ENCODE assay signal across 7 cellular contexts in the genomic region with DNA sequence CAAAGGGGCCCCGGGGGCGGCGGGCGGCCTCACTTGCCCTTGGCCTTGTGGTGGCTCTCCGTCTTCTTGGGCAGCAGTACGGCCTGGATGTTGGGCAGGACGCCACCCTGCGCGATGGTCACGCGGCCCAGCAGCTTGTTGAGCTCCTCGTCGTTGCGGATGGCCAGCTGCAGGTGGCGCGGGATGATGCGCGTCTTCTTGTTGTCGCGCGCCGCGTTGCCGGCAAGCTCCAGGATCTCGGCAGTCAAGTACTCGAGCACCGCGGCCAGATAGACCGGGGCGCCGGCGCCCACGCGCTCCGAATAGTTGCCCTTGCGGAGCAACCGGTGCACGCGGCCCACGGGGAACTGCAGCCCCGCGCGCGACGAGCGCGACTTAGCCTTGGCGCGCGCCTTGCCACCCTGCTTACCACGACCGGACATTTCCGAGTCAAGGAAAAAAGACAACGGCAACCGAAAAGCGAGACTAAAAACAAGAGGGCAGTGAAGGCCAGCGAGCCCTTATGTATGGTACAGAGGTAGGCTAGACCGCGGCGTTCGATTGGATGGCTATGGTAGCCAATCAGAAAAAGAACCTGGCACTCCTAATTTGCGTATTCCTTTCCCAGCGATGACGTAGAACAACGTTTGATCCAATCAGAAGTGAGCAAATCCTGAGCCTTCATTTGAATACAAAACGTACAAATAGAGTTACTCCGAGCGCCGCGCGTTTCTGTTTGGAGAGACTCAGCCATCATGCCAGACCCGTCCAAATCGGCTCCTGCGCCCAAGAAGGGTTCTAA. TPM values are rescaled to one million over a fixed set of nuclear protein-coding genes. Genes with fewer than 3 reads are reported as not detected.
DNase-seq lines count a peak whose midpoint lies in the region; ATAC-seq and TF ChIP-seq lines count a peak whose summit lies in the region.

No MANE protein-coding gene starts in this region.

- H3K9me3 ChIP-seq in WERI-Rb-1 (ENCODE audit: severe bottlenecking) (no peaks in the 10 kb centered on the region), mammary epithelial cell (replicated peaks; ENCODE audit: insufficient read depth, low read length) (no peaks in the 10 kb centered on the region), smooth muscle cell (replicated peaks; ENCODE audit: low read depth) (no peaks in the 10 kb centered on the region)

- in situ Hi-C loops in mammary epithelial cell (cut with MboI; ENCODE audit: low sequenced_read_pairs in 2 of 2), result loop anchor here in 1 of 2 donors (10.0 kb wide), 2 partner anchors 53 to 323 kb away; partner anchors contain the start of gene TRIM11

- H3K9ac ChIP-seq in mammary epithelial cell (ENCODE audit: insufficient read depth, low read length), result peak overlapping the region; percentile 71
- peak overlapping the region; percentile 30 for H3K9ac ChIP-seq in smooth muscle cell (ENCODE audit: low read depth)

- ATAC-seq in GM18508 (IDR thresholded peaks at IDR 0.05; ENCODE audit: insufficient read depth, unreplicated experiment), result peak; percentile 88
- ATAC-seq in HG02973 (IDR thresholded peaks at IDR 0.05; ENCODE audit: unreplicated experiment), result peak; percentile 78

- H3K36me3 ChIP-seq in WERI-Rb-1 (no peaks in the 10 kb centered on the region), mammary epithelial cell (ENCODE audit: insufficient read depth, low read length) (no peaks in the 10 kb centered on the region), smooth muscle cell (ENCODE audit: low read depth) (no peaks in the 10 kb centered on the region)

- peak overlapping the region; percentile 97 for H2AFZ ChIP-seq in mammary epithelial cell (ENCODE audit: low read depth, low read length)
- H2AFZ ChIP-seq in smooth muscle cell (ENCODE audit: low read depth), result peak overlapping the region; percentile 81

- TF ChIP-seq CTCF in WERI-Rb-1 (IDR thresholded peaks at IDR 0.05; ENCODE audit: low read depth, low read length), result peak; percentile 22; the same call in 1 of the 2 replicates
- TF ChIP-seq CTCF in mammary epithelial cell (conservative IDR thresholded peaks at IDR 0.05 in 1 of 2, IDR thresholded peaks at IDR 0.05 in 1 of 2; ENCODE audit: extremely low read depth in 1 of 2, insufficient read depth in 1 of 2, low read depth in 1 of 2, low read length in 2 of 2), result peak in 1 of 2 donors; percentile 48
- peak; percentile 23 for TF ChIP-seq CTCF in smooth muscle cell (IDR thresholded peaks at IDR 0.05; ENCODE audit: borderline replicate concordance, insufficient read depth, poor library complexity, severe bottlenecking)

- dilution Hi-C loops in mammary epithelial cell (cut with HindIII; ENCODE audit: low sequenced_read_pairs), result no loop called here

- CTCF ChIA-PET in mammary epithelial cell (lab: Charles Lee; ENCODE audit: low non-redundant PET), result interaction anchor here (0.6 kb wide), 1 partner anchor 29 kb away, joined by 3 read pairs; no protein-coding TSS in a partner anchor

- H3K4me1 ChIP-seq in mammary epithelial cell (ENCODE audit: insufficient read depth, low read length) (peaks cover 30% of the 10 kb centered on the region), smooth muscle cell (ENCODE audit: low read depth) (peaks cover 13% of the 10 kb centered on the region)

- H3K4me3 ChIP-seq in WERI-Rb-1 (ENCODE audit: low read depth, low read length), result peak overlapping the region; percentile 78
- H3K4me3 ChIP-seq in mammary epithelial cell (replicated peaks in 1 of 3; ENCODE audit: insufficient read depth in 1 of 3, low read depth in 2 of 3, low read length in 3 of 3), result peak overlapping the region; percentile 69 to 78 (median 76)
- peak overlapping the region; percentile 65 for H3K4me3 ChIP-seq in smooth muscle cell

- BruUV-seq in mammary epithelial cell (replicated peaks; lab: Mats Ljungman, UMichigan), result TSS peak; percentile 87

- H4K20me1 ChIP-seq in mammary epithelial cell (ENCODE audit: insufficient read depth, low read length), result no peaks in the 10 kb centered on the region
- H4K20me1 ChIP-seq in smooth muscle cell (ENCODE audit: low read depth), result peaks cover 4% of the 10 kb centered on the region

- peak overlapping the region; percentile 93 for H3K27ac ChIP-seq in WERI-Rb-1
- peak overlapping the region; percentile 59 for H3K27ac ChIP-seq in mammary epithelial cell (ENCODE audit: insufficient read depth, low read depth, low read length)
- peak overlapping the region; percentile 32 for H3K27ac ChIP-seq in smooth muscle cell (ENCODE audit: low read depth)

- peak; percentile 99 for DNase-seq in NCI-H2107 (lab: John Stamatoyannopoulos, UW)
- peak; percentile 85 for DNase-seq in WERI-Rb-1
- DNase-seq in mammary epithelial cell, result peak; percentile 98
- peak; percentile 93 for DNase-seq in iPS-NIHi7 (ENCODE audit: extremely low spot score)
- peak; percentile 54 for DNase-seq in smooth muscle cell (lab: John Stamatoyannopoulos, UW; ENCODE audit: unreplicated experiment)

- WGBS in mammary epithelial cell (ENCODE audit: low coverage, missing lambda C conversion rate), result 2% methylated on average over 63 of the region's 74 CpGs
- WGBS in smooth muscle cell (ENCODE audit: low lambda C conversion rate), result under 1% methylated on average over 64 of the region's 74 CpGs

- peaks cover 8% of the 10 kb centered on the region for H3F3A ChIP-seq in smooth muscle cell (ENCODE audit: low read depth)

- no peaks in the 10 kb centered on the region for H3K27me3 ChIP-seq in WERI-Rb-1 (ENCODE audit: insufficient read depth, low read depth, severe bottlenecking)
- H3K27me3 ChIP-seq in mammary epithelial cell (ENCODE audit: insufficient read depth, low read length), result no peaks in the 10 kb centered on the region
- peaks cover 40% of the 10 kb centered on the region for H3K27me3 ChIP-seq in smooth muscle cell (ENCODE audit: low read depth)

- H3K79me2 ChIP-seq in mammary epithelial cell (ENCODE audit: insufficient read depth, low read length), result peaks cover 15% of the 10 kb centered on the region
- peaks cover 10% of the 10 kb centered on the region for H3K79me2 ChIP-seq in smooth muscle cell (ENCODE audit: low read depth)

- intact Hi-C loops in mammary epithelial cell (cut with micrococcal nuclease), result loop anchor here (1.0 to 2.0 kb wide), 5 partner anchors 40 to 458 kb away; partner anchors contain the start of gene TRIM11

- H3K4me2 ChIP-seq in mammary epithelial cell (ENCODE audit: insufficient read depth, low read depth, low read length) (peak overlapping the region; percentile 100), smooth muscle cell (peak overlapping the region; percentile 90)

RNA-seq across cellular contexts. Expression of gene RNF187, which starts 29.6 kb away (rescaled TPM):
- 100 to 1,000 TPM in 1 of 2 donors, 10 to 100 TPM in 1; 86.5 to 136 TPM for total RNA-seq in mammary epithelial cell
- 89.0 TPM for polyA plus RNA-seq in mammary epithelial cell
- polyA minus RNA-seq in mammary epithelial cell, result 113 TPM
- 35.9 and 36.4 TPM in 2 replicates for total RNA-seq in smooth muscle cell
- polyA plus RNA-seq in smooth muscle cell, result 150 and 161 TPM in 2 replicates

RNA-seq across cellular contexts. Expression of gene TRIM17, which starts 40.9 kb away (rescaled TPM):
- total RNA-seq in mammary epithelial cell (1 to 10 TPM; 1.9 to 6.7 TPM), smooth muscle cell (1.4 and 1.6 TPM in 2 replicates)
- polyA plus RNA-seq in mammary epithelial cell (0.27 TPM), smooth muscle cell (1.5 and 4.4 TPM in 2 replicates)
- not detected for polyA minus RNA-seq in mammary epithelial cell

RNA-seq across cellular contexts. Expression of gene TRIM11, which starts 51.0 kb away (rescaled TPM):
- total RNA-seq in mammary epithelial cell (10 to 100 TPM; 29.8 to 39.6 TPM), smooth muscle cell (7.8 and 14.6 TPM in 2 replicates)
- polyA plus RNA-seq in mammary epithelial cell (17.3 TPM), smooth muscle cell (11.5 and 14.0 TPM in 2 replicates)
- polyA minus RNA-seq in mammary epithelial cell, result 34.0 TPM

Comparison
In these comparisons a context has a peak if more than half of its experiments do, and no peak if none do; other contexts are left out.
1. Peak in every context shown above with its lines: DNase-seq, ATAC-seq, H3K4me3 ChIP-seq and H3K27ac ChIP-seq.
2. H3K27ac ChIP-seq: peak in every context shown above with its lines; median percentile 93 in WERI-Rb-1; 59 in mammary epithelial cell; 32 in smooth muscle cell.